Comparison of ENCODE assay signal across 2 cellular contexts in the genomic region with DNA sequence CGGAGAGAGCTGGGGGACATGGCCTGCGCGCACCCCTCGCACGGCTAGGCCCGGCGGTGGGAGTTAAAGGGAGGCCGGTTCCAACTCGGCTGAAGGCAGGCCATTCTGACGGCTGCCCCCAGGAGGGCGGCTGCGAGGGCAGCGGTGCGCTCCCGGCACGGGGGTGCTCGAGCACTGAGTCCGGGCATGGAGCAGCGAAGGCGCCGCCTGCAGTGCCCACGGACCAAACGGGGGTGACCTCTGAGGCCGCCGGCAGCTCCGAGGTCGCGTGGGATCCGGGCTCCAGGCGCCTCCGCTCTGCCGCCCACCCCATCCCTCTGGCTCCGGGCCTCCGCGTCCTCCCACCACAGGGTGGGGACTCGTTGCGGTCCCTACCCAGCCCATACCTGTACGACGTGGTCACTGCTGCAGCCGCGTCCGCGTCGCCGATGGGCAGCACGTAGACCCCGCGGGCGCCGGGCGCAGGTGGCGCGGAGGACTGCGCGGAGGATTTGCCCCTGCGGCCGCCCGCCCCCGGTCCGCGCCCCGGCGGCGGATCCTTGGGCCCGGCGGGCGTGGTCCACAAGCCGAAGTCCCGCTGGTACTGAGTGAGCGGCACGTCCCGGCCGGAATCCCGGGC.
TF ChIP-seq lines count a peak whose summit lies in the region.

No MANE protein-coding gene starts in this region.

TF ChIP-seq in GM23338, 12 proteins besides CTCF, POLR2A, EP300 and RAD21 (continued from another document and continues in another):
- TF ChIP-seq, protein P1, sequence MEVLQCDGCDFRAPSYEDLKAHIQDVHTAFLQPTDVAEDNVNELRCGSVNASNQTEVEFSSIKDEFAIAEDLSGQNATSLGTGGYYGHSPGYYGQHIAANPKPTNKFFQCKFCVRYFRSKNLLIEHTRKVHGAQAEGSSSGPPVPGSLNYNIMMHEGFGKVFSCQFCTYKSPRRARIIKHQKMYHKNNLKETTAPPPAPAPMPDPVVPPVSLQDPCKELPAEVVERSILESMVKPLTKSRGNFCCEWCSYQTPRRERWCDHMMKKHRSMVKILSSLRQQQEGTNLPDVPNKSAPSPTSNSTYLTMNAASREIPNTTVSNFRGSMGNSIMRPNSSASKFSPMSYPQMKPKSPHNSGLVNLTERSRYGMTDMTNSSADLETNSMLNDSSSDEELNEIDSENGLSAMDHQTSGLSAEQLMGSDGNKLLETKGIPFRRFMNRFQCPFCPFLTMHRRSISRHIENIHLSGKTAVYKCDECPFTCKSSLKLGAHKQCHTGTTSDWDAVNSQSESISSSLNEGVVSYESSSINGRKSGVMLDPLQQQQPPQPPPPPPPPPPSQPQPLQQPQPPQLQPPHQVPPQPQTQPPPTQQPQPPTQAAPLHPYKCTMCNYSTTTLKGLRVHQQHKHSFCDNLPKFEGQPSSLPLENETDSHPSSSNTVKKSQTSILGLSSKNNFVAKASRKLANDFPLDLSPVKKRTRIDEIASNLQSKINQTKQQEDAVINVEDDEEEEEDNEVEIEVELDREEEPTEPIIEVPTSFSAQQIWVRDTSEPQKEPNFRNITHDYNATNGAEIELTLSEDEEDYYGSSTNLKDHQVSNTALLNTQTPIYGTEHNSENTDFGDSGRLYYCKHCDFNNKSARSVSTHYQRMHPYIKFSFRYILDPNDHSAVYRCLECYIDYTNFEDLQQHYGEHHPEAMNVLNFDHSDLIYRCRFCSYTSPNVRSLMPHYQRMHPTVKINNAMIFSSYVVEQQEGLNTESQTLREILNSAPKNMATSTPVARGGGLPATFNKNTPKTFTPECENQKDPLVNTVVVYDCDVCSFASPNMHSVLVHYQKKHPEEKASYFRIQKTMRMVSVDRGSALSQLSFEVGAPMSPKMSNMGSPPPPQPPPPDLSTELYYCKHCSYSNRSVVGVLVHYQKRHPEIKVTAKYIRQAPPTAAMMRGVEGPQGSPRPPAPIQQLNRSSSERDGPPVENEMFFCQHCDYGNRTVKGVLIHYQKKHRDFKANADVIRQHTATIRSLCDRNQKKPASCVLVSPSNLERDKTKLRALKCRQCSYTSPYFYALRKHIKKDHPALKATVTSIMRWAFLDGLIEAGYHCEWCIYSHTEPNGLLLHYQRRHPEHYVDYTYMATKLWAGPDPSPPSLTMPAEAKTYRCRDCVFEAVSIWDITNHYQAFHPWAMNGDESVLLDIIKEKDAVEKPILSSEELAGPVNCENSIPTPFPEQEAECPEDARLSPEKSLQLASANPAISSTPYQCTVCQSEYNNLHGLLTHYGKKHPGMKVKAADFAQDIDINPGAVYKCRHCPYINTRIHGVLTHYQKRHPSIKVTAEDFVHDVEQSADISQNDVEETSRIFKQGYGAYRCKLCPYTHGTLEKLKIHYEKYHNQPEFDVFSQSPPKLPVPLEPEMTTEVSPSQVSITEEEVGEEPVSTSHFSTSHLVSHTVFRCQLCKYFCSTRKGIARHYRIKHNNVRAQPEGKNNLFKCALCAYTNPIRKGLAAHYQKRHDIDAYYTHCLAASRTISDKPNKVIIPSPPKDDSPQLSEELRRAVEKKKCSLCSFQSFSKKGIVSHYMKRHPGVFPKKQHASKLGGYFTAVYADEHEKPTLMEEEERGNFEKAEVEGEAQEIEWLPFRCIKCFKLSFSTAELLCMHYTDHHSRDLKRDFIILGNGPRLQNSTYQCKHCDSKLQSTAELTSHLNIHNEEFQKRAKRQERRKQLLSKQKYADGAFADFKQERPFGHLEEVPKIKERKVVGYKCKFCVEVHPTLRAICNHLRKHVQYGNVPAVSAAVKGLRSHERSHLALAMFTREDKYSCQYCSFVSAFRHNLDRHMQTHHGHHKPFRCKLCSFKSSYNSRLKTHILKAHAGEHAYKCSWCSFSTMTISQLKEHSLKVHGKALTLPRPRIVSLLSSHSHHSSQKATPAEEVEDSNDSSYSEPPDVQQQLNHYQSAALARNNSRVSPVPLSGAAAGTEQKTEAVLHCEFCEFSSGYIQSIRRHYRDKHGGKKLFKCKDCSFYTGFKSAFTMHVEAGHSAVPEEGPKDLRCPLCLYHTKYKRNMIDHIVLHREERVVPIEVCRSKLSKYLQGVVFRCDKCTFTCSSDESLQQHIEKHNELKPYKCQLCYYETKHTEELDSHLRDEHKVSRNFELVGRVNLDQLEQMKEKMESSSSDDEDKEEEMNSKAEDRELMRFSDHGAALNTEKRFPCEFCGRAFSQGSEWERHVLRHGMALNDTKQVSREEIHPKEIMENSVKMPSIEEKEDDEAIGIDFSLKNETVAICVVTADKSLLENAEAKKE (CRISPR knock-in tag; IDR thresholded peaks at IDR 0.05): no peak
- TF ChIP-seq POLR2AphosphoS5 (IDR thresholded peaks at IDR 0.05; ENCODE audit: low read depth) (no peak), STAT1 (IDR thresholded peaks at IDR 0.05; ENCODE audit: unreplicated experiment) (no peak), ZNF331 (CRISPR knock-in tag; IDR thresholded peaks at IDR 0.05; ENCODE audit: low read depth) (no peak), CREB1 (CRISPR knock-in tag; IDR thresholded peaks at IDR 0.05; ENCODE audit: low read depth) (no peak), ZNF114 (CRISPR knock-in tag; IDR thresholded peaks at IDR 0.05) (no peak), JUNB (IDR thresholded peaks at IDR 0.05; ENCODE audit: unreplicated experiment) (no peak)
- TF ChIP-seq, protein P2, sequence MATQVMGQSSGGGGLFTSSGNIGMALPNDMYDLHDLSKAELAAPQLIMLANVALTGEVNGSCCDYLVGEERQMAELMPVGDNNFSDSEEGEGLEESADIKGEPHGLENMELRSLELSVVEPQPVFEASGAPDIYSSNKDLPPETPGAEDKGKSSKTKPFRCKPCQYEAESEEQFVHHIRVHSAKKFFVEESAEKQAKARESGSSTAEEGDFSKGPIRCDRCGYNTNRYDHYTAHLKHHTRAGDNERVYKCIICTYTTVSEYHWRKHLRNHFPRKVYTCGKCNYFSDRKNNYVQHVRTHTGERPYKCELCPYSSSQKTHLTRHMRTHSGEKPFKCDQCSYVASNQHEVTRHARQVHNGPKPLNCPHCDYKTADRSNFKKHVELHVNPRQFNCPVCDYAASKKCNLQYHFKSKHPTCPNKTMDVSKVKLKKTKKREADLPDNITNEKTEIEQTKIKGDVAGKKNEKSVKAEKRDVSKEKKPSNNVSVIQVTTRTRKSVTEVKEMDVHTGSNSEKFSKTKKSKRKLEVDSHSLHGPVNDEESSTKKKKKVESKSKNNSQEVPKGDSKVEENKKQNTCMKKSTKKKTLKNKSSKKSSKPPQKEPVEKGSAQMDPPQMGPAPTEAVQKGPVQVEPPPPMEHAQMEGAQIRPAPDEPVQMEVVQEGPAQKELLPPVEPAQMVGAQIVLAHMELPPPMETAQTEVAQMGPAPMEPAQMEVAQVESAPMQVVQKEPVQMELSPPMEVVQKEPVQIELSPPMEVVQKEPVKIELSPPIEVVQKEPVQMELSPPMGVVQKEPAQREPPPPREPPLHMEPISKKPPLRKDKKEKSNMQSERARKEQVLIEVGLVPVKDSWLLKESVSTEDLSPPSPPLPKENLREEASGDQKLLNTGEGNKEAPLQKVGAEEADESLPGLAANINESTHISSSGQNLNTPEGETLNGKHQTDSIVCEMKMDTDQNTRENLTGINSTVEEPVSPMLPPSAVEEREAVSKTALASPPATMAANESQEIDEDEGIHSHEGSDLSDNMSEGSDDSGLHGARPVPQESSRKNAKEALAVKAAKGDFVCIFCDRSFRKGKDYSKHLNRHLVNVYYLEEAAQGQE (IDR thresholded peaks at IDR 0.05; ENCODE audit: unreplicated experiment): no peak
- TF ChIP-seq, protein P3, sequence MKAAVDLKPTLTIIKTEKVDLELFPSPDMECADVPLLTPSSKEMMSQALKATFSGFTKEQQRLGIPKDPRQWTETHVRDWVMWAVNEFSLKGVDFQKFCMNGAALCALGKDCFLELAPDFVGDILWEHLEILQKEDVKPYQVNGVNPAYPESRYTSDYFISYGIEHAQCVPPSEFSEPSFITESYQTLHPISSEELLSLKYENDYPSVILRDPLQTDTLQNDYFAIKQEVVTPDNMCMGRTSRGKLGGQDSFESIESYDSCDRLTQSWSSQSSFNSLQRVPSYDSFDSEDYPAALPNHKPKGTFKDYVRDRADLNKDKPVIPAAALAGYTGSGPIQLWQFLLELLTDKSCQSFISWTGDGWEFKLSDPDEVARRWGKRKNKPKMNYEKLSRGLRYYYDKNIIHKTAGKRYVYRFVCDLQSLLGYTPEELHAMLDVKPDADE (IDR thresholded peaks at IDR 0.05): no peak

TF ChIP-seq in SK-N-SH, 30 proteins besides CTCF, POLR2A, EP300 and RAD21 (continued from another document):
- TF ChIP-seq, protein P2 (IDR thresholded peaks at IDR 0.05; ENCODE audit: low read depth, low read length): no peak
- TF ChIP-seq JUND (IDR thresholded peaks at IDR 0.05) (no peak), RCOR1 (IDR thresholded peaks at IDR 0.05; ENCODE audit: low read length) (no peak), CHD2 (IDR thresholded peaks at IDR 0.05; ENCODE audit: low read length, partially characterized antibody) (no peak)
- TF ChIP-seq, protein P4, sequence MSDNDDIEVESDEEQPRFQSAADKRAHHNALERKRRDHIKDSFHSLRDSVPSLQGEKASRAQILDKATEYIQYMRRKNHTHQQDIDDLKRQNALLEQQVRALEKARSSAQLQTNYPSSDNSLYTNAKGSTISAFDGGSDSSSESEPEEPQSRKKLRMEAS (IDR thresholded peaks at IDR 0.05; ENCODE audit: low read depth): no peak; the same call in 1 of the 2 replicates
